17 cellular contexts compared by ENCODE assay signal in the genomic region with DNA sequence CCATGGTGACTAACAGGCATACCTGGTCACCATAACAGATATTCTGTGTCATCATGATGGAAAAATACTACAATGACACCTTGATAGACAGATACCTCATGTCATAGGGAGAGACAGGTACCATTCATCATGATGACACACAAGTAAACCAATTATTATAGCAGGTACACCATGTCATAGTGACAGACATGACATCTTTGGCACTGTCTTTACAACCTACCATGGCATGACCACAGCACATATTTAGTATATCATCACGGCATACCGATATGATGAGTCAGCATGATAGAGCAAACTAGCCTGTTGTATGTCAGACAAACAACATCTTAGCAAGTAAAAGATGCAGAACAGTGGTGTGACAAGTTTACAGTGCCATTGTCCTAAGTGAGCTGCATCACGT.
DNase-seq lines count a peak whose midpoint lies in the region; ATAC-seq and TF ChIP-seq lines count a peak whose summit lies in the region.
"Had no signal": no experiment of that assay in that cellular context is flagged by ENCODE, and none has a peak within 500 bp of the region (broad histone marks: within the 10 kb centered on the region; RNA-seq: fewer than 3 reads in every experiment).

No MANE protein-coding gene starts in this region.

- H3K27me3 ChIP-seq in mesendoderm (ENCODE audit: insufficient read depth, low read length, poor library complexity) (no peaks in the 10 kb centered on the region), tibial nerve (no peaks in the 10 kb centered on the region)

- no peaks in the 10 kb centered on the region for H3K79me1 ChIP-seq in mesendoderm (ENCODE audit: low read length)

- no peak overlapping the region for H2AK5ac ChIP-seq in mesendoderm (ENCODE audit: low read length)

- H3K27ac ChIP-seq in mesendoderm (ENCODE audit: low read depth, low read length) (no peak overlapping the region), tibial nerve (no peak overlapping the region)
- H3K27ac ChIP-seq: dorsolateral prefrontal cortex had no signal

- H3K9me3 ChIP-seq in tibial nerve, result no peaks in the 10 kb centered on the region

- no peak overlapping the region for H2BK5ac ChIP-seq in mesendoderm (ENCODE audit: low read length)

- H2BK120ac ChIP-seq in mesendoderm (ENCODE audit: low read depth, low read length), result no peak overlapping the region

- H4K5ac ChIP-seq in mesendoderm (ENCODE audit: low read length), result no peak overlapping the region

- ATAC-seq in HG02884 (IDR thresholded peaks at IDR 0.05; ENCODE audit: unreplicated experiment) (no peak), Right ventricle myocardium superior (ENCODE audit: poor library complexity) (no peak)
- ATAC-seq: activated CD4-positive, CD25-positive, alpha-beta regulatory T cell treated with anti-CD3 and anti-CD28 coated beads, Interleukin-2, amount 50 U/mL, for 24 hours; naive thymus-derived CD8-positive, alpha-beta T cell; stimulated activated naive CD8-positive, alpha-beta T cell treated with anti-CD3 and anti-CD28 coated beads, Interleukin-15, amount 100 ng/mL, for 72 hours had no signal

- no CpG with 5 or more reads among the region's 3 CpGs for whole genome bisulfite sequencing in mesendoderm (ENCODE audit: extremely low coverage, insufficient coverage, low lambda C conversion rate)
- WGBS in tibial nerve, 2 donors, result 65% methylated on average over 3 of the region's 3 CpGs

- no peak for TF ChIP-seq EP300 in tibial nerve (IDR thresholded peaks at IDR 0.05)

- no peak overlapping the region for H3K4me2 ChIP-seq in mesendoderm (ENCODE audit: low read length)

- no peak overlapping the region for H3K4ac ChIP-seq in mesendoderm (ENCODE audit: low read depth, low read length)

- DNase-seq in EH (ENCODE audit: low read depth) (peak; percentile 63), LHCN-M2 (ENCODE audit: low read depth) (peak; percentile 71), cardiac fibroblast (ENCODE audit: low read depth in 2 of 2) (peak; percentile 23 to 46), mesendoderm (peak; percentile 27), inferior parietal cortex (ENCODE audit: extremely low spot score) (no peak), tibial nerve (ENCODE audit: low spot score in 2 of 2) (no peak), Right ventricle myocardium superior (no peak)
- DNase-seq: activated naive CD8-positive, alpha-beta T cell treated with anti-CD3 and anti-CD28 coated beads for 36 hours; dorsolateral prefrontal cortex; head of caudate nucleus; MV-4-11; naive thymus-derived CD8-positive, alpha-beta T cell; NCI-H2029; NCI-H524; stimulated activated naive CD8-positive, alpha-beta T cell treated with anti-CD3 and anti-CD28 coated beads, Interleukin-15, amount 100 ng/mL, for 72 hours had no signal

- H3K18ac ChIP-seq in mesendoderm (ENCODE audit: low read length), result no peak overlapping the region

- intact Hi-C loops in Right ventricle myocardium superior (cut with DNase I), result no loop called here

- H3K79me2 ChIP-seq in mesendoderm (ENCODE audit: control insufficient read depth, insufficient read depth, low read length), result no peaks in the 10 kb centered on the region

- no peak overlapping the region for H2BK15ac ChIP-seq in mesendoderm (replicated peaks; ENCODE audit: low read depth)

- TF ChIP-seq POLR2A in tibial nerve (IDR thresholded peaks at IDR 0.05), result no peak

- TF ChIP-seq CTCF in cardiac fibroblast (IDR thresholded peaks at IDR 0.05; ENCODE audit: low read depth, low read length) (no peak), tibial nerve (IDR thresholded peaks at IDR 0.05) (no peak)

- H3K56ac ChIP-seq in mesendoderm (ENCODE audit: low read length), result no peak overlapping the region

- H3K36me3 ChIP-seq in mesendoderm (ENCODE audit: control insufficient read depth, insufficient read depth, low read length) (no peaks in the 10 kb centered on the region), tibial nerve (no peaks in the 10 kb centered on the region)

- no peak overlapping the region for H3K9ac ChIP-seq in mesendoderm (ENCODE audit: low read length)

- H4K8ac ChIP-seq in mesendoderm (ENCODE audit: low read depth, low read length), result no peak overlapping the region

- H3K4me3 ChIP-seq in cardiac fibroblast (replicated peaks in 1 of 2; ENCODE audit: low read depth in 2 of 2, low read length in 2 of 2) (no peak overlapping the region), mesendoderm (ENCODE audit: low read length) (no peak overlapping the region), tibial nerve (no peak overlapping the region)
- H3K4me3 ChIP-seq: dorsolateral prefrontal cortex had no signal

- H3K4me1 ChIP-seq in mesendoderm (ENCODE audit: control insufficient read depth, low read depth, low read length) (peaks cover 16% of the 10 kb centered on the region), tibial nerve (peaks cover 0 to 37% (median 17%) of the 10 kb centered on the region in 4 donors)

- H3K23ac ChIP-seq in mesendoderm (ENCODE audit: low read length), result no peak overlapping the region

Comparison
In these comparisons a context has a peak if more than half of its experiments do, and no peak if none do; other contexts are left out.
1. DNase-seq: peak in EH (single experiment), LHCN-M2 (single experiment), cardiac fibroblast (2 of 2) and mesendoderm (single experiment); none in inferior parietal cortex (single experiment), tibial nerve (0 of 2) and Right ventricle myocardium superior (single experiment).